In the genomic region with DNA sequence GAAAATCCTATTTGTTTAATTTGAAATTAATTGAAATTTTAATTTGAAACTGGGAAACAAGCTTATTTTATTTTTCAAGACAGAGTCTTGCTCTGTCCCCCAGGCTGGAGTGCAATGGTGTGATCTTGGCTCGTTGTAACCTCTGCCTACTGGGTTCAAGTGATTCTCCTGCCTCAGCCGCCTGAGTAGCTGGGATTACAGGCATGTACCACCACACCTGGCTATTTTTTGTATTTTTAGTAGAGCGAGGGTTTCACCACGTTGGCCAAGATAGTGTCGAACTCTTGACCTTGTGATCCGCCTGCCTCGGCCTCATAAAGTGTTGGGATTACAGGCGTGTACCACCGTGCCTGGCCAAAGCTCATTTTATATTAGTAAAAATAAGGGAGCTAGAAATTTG, we compare ENCODE assay signal across 8 cellular contexts. TPM values are rescaled to one million over a fixed set of nuclear protein-coding genes. Genes with fewer than 3 reads are reported as not detected.
DNase-seq lines count a peak whose midpoint lies in the region; ATAC-seq, FAIRE-seq and TF ChIP-seq lines count a peak whose summit lies in the region.

No MANE protein-coding gene starts in this region.

- FAIRE-seq in GM19239 (lab: Jason Lieb, UNC): no peak

- no peak overlapping the region for H3K27ac ChIP-seq in DOHH2 (ENCODE audit: low read depth, low read length)
- peak overlapping the region; percentile 45 for H3K27ac ChIP-seq in SK-N-MC
- H3K27ac ChIP-seq in prostate gland: peak overlapping the region; percentile 26 to 40

- H3K27me3 ChIP-seq in DOHH2 (ENCODE audit: control insufficient read depth, low read length) (no peaks in the 10 kb centered on the region), prostate gland (replicated peaks; ENCODE audit: insufficient read depth) (no peaks in the 10 kb centered on the region)

- DNase-seq in SK-N-MC (ENCODE audit: low read depth, low spot score) (no peak), fibroblast of mammary gland (ENCODE audit: low read depth) (no peak), prostate gland (ENCODE audit: low spot score) (no peak), GM20000 (ENCODE audit: low spot score) (no peak), SK-N-DZ (ENCODE audit: low spot score) (no peak), GM19239 (ENCODE audit: insufficient read length, low spot score) (no peak)

- no peak for TF ChIP-seq CTCF in DOHH2 (IDR thresholded peaks at IDR 0.05; ENCODE audit: low read depth, low read length, poor library complexity, severe bottlenecking)
- no peak for TF ChIP-seq CTCF in fibroblast of mammary gland (conservative IDR thresholded peaks at IDR 0.05; ENCODE audit: control insufficient read depth, insufficient read depth, low read depth, low read length)
- TF ChIP-seq CTCF in prostate gland (IDR thresholded peaks at IDR 0.05): no peak
- no peak for TF ChIP-seq CTCF in GM20000 (IDR thresholded peaks at IDR 0.05; ENCODE audit: extremely low read depth, missing control alignments)

- no peaks in the 10 kb centered on the region for H3K9me2 ChIP-seq in DOHH2 (replicated peaks; ENCODE audit: control insufficient read depth, low read length)

- peak overlapping the region; percentile 12 for H3K9ac ChIP-seq in SK-N-MC (ENCODE audit: insufficient read length)

- TF ChIP-seq POLR2A in prostate gland (IDR thresholded peaks at IDR 0.05): no peak

- H3K4me3 ChIP-seq in DOHH2 (ENCODE audit: low read length): peak overlapping the region; percentile 40
- H3K4me3 ChIP-seq in SK-N-MC: peak overlapping the region; percentile 67
- peak overlapping the region; percentile 100 for H3K4me3 ChIP-seq in fibroblast of mammary gland (ENCODE audit: control insufficient read depth, low read depth, low read length)
- H3K4me3 ChIP-seq in prostate gland: peak overlapping the region; percentile 65 to 74

- 6% methylated on average over 9 of the region's 9 CpGs for WGBS in prostate gland

- H3K4me2 ChIP-seq in DOHH2 (ENCODE audit: low read length): peak overlapping the region; percentile 56

- no peak for ATAC-seq in HG02884 (IDR thresholded peaks at IDR 0.05; ENCODE audit: unreplicated experiment)

- H3K4me1 ChIP-seq in DOHH2 (ENCODE audit: control insufficient read depth, low read length): peaks cover 49% of the 10 kb centered on the region
- peaks cover 4% of the 10 kb centered on the region for H3K4me1 ChIP-seq in prostate gland (replicated peaks)

- peaks cover 92% of the 10 kb centered on the region for H3F3A ChIP-seq in DOHH2 (ENCODE audit: control insufficient read depth, insufficient read depth)

- H3K79me2 ChIP-seq in DOHH2 (ENCODE audit: control insufficient read depth, low read length): peaks cover 92% of the 10 kb centered on the region

- intact Hi-C loops in prostate gland (cut with DNase I): no loop called here

- no peaks in the 10 kb centered on the region for H3K9me3 ChIP-seq in DOHH2 (ENCODE audit: control insufficient read depth, insufficient read depth, low read length)
- H3K9me3 ChIP-seq in SK-N-MC (ENCODE audit: low read depth, low read length): no peaks in the 10 kb centered on the region
- no peaks in the 10 kb centered on the region for H3K9me3 ChIP-seq in prostate gland

- peaks cover 92% of the 10 kb centered on the region for H3K36me3 ChIP-seq in DOHH2 (ENCODE audit: control insufficient read depth, low read length)
- peaks cover 86% of the 10 kb centered on the region for H3K36me3 ChIP-seq in SK-N-MC (ENCODE audit: insufficient read depth, low read length)
- peaks cover 0 to 13% of the 10 kb centered on the region in 2 donors for H3K36me3 ChIP-seq in prostate gland

- peaks cover 79% of the 10 kb centered on the region for H4K20me1 ChIP-seq in DOHH2 (ENCODE audit: control insufficient read depth, insufficient read depth, low read depth, low read length)

RNA-seq across cellular contexts. Expression of gene SRSF3, which starts 4.2 kb away (rescaled TPM):
- 100 to 1,000 TPM; 111 to 153 TPM for total RNA-seq in prostate gland
- 189 and 228 TPM in 2 replicates for polyA plus RNA-seq in SK-N-DZ (2014; cell fraction: cytosol; rRNA removed)
- polyA plus RNA-seq in SK-N-DZ (2014; cell fraction: nucleus; rRNA removed): 227 and 252 TPM in 2 replicates

RNA-seq across cellular contexts. Expression of gene STK38, which starts 51.0 kb away (rescaled TPM):
- 10 to 100 TPM; 16.5 to 17.7 TPM for total RNA-seq in prostate gland
- polyA plus RNA-seq in SK-N-DZ (2014; cell fraction: cytosol; rRNA removed): 16.2 and 18.8 TPM in 2 replicates
- polyA plus RNA-seq in SK-N-DZ (2014; cell fraction: nucleus; rRNA removed): 19.8 and 25.7 TPM in 2 replicates

Comparison
In these comparisons a context has a peak if more than half of its experiments do, and no peak if none do; other contexts are left out.
1. H3K4me3 ChIP-seq: peak in every context shown above with its lines; median percentile 100 in fibroblast of mammary gland; 70 in prostate gland; 67 in SK-N-MC; 40 in DOHH2.